Comparison of ENCODE assay signal across 8 cellular contexts in the genomic region with DNA sequence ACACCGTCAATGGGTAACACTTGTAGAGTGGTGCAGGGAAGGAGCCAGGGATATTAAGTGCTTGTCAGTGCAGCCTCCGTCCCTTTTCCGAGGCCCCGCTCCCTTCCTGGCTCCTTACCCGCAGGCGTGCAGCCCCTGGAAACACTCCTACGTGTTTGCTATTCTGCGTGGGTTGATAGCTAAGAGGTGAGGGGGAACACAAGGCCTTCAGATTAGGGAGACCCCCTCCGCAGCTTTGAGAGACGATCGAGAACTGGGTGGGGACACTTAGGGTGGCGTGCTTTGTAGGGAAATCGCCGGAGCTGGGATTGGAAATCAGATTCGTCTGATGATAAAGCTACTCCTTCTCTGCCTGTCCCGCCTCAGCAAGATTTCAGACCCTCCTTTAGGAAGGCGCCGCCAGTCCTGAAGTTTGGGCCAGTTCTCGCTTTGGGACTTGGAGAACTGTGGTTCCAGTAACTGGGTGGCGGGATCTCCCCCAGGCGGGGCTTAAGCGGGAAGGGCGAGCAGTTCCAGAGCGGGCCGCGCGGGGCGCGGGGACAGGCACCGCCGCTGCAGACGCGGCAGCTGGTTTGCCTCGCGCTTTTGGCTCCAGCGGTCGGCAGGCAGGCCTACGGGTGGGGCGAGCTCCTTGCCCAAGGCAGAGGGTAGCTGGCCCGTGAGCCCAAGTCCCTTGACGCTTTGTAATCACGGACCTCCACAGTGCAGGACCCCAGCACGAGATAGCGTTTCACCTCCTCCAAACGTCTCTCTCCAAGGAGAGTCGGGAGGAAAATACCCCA. TPM values are rescaled to one million over a fixed set of nuclear protein-coding genes. Genes with fewer than 3 reads are reported as not detected.
DNase-seq lines count a peak whose midpoint lies in the region; ATAC-seq and TF ChIP-seq lines count a peak whose summit lies in the region.

No MANE protein-coding gene starts in this region.

- DNase-seq in NCI-H2081 (lab: John Stamatoyannopoulos, UW) (peak; percentile 76 to 78), activated B cell treated with CpG ODN at 0.5 μM for 24 hours (peak; percentile 44), kidney glomerular epithelial cell (lab: John Stamatoyannopoulos, UW) (peak; percentile 61), OCI-M2 (lab: John Stamatoyannopoulos, UW; ENCODE audit: unreplicated experiment) (no peak)
- peak in 1 of 2 donors; percentile 18 for DNase-seq in central memory CD8-positive, alpha-beta T cell (ENCODE audit: low spot score in 2 of 2)
- peak; percentile 76 for DNase-seq in stimulated activated CD4-positive, alpha-beta T cell treated with anti-CD3 and anti-CD28 coated beads, Interleukin-15, amount 100 ng/mL, for 24 hours

- peak overlapping the region; percentile 86 for H3K4me3 Mint-ChIP-seq in activated B cell treated with CpG ODN at 0.5 μM for 24 hours
- peak overlapping the region; percentile 91 for H3K4me3 Mint-ChIP-seq in central memory CD8-positive, alpha-beta T cell

- peaks cover 26% of the 10 kb centered on the region for H3K4me1 Mint-ChIP-seq in activated B cell treated with CpG ODN at 0.5 μM for 24 hours
- H3K4me1 Mint-ChIP-seq in central memory CD8-positive, alpha-beta T cell: peaks cover 20% of the 10 kb centered on the region

- CTCF ChIA-PET in activated B cell treated with CpG ODN at 0.5 μM for 24 hours (lab: Charles Lee): interaction anchor here (1.0 to 1.2 kb wide), 2 partner anchors 17 to 45 kb away, joined by 3 read pairs; no protein-coding TSS in a partner anchor

- H3K27ac Mint-ChIP-seq in activated B cell treated with CpG ODN at 0.5 μM for 24 hours: no peak overlapping the region
- H3K27ac Mint-ChIP-seq in central memory CD8-positive, alpha-beta T cell (ENCODE audit: low read depth): peak overlapping the region; percentile 59

- ATAC-seq in HG02759 (IDR thresholded peaks at IDR 0.05; ENCODE audit: unreplicated experiment) (peak; percentile 94), activated B cell treated with CpG ODN at 0.5 μM for 24 hours (ENCODE audit: low read depth) (peak; percentile 96)
- peak; percentile 85 for ATAC-seq in central memory CD8-positive, alpha-beta T cell (replicated peaks; ENCODE audit: extremely low read depth, poor library complexity, severe bottlenecking)

- POLR2A ChIA-PET in activated B cell treated with CpG ODN at 0.5 μM for 24 hours (lab: Charles Lee): no interaction called here

- intact Hi-C loops in activated B cell treated with CpG ODN at 0.5 μM for 24 hours (cut with micrococcal nuclease): no loop called here

- peak overlapping the region; percentile 30 for H3K4me3 ChIP-seq in GM12875 (ENCODE audit: low read depth, low read length)

- H3K9me3 Mint-ChIP-seq in activated B cell treated with CpG ODN at 0.5 μM for 24 hours: peaks cover 2% of the 10 kb centered on the region
- no peaks in the 10 kb centered on the region for H3K9me3 Mint-ChIP-seq in central memory CD8-positive, alpha-beta T cell

- peaks cover 44% of the 10 kb centered on the region for H3K27me3 Mint-ChIP-seq in activated B cell treated with CpG ODN at 0.5 μM for 24 hours
- peaks cover 59% of the 10 kb centered on the region for H3K27me3 Mint-ChIP-seq in central memory CD8-positive, alpha-beta T cell

- H3K36me3 Mint-ChIP-seq in activated B cell treated with CpG ODN at 0.5 μM for 24 hours (ENCODE audit: low read depth): no peaks in the 10 kb centered on the region
- peaks cover 2% of the 10 kb centered on the region for H3K36me3 Mint-ChIP-seq in central memory CD8-positive, alpha-beta T cell (ENCODE audit: insufficient read depth)

- TF ChIP-seq CTCF in GM12875 (IDR thresholded peaks at IDR 0.05; ENCODE audit: borderline replicate concordance, insufficient read depth, low read depth, low read length) (peak; percentile 86), activated B cell treated with CpG ODN at 0.5 μM for 24 hours (IDR thresholded peaks at IDR 0.05) (no peak)

RNA-seq across cellular contexts. Expression of a gene that starts 8.0 kb away (rescaled TPM):
- total RNA-seq in activated B cell treated with CpG ODN at 0.5 μM for 24 hours: not detected in 2 replicates

RNA-seq across cellular contexts. Expression of a gene that starts 48.2 kb away (rescaled TPM):
- not detected in 2 replicates for total RNA-seq in activated B cell treated with CpG ODN at 0.5 μM for 24 hours
